Comparison of ENCODE assay signal across 32 cellular contexts in genomic region chr9:78970375-78970774, GRCh38.
"Had no signal": no experiment of that assay in that cellular context is flagged by ENCODE, and none has a peak within 500 bp of the region (broad histone marks: within the 10 kb centered on the region; RNA-seq: fewer than 3 reads in every experiment).

No MANE protein-coding gene starts in this region.

- H3K27ac Mint-ChIP-seq: activated CD4-positive, alpha-beta T cell treated with anti-CD3 and anti-CD28 coated beads for 36 hours; activated CD4-positive, alpha-beta T cell treated with anti-CD3 and anti-CD28 coated beads, Interleukin-2, amount 10 ng/mL, durations not matched to agents 7 days and 5 days; activated naive CD4-positive, alpha-beta T cell treated with anti-CD3 and anti-CD28 coated beads, Interleukin-2, amount 10 ng/mL, durations not matched to agents 7 days and 5 days; activated naive CD8-positive, alpha-beta T cell; activated naive CD8-positive, alpha-beta T cell treated with anti-CD3 and anti-CD28 coated beads, Interleukin-2, amount 50 U/mL, for 24 hours; brain; T-helper 1 cell treated with Interleukin-12 subunit alpha and Interleukin-12 subunit beta and Interleukin-4 antibody, amounts not matched to agents 30 μg/mL and 1 μg/mL, for 36 hours; T-helper 2 cell treated with Interferon-gamma antibody and Interleukin-4, amounts not matched to agents 5 μg/mL and 100 μg/mL, for 36 hours had no signal

- DNase-seq: activated CD4-positive, alpha-beta T cell treated with anti-CD3 and anti-CD28 coated beads for 36 hours; activated CD4-positive, alpha-beta T cell treated with anti-CD3 and anti-CD28 coated beads, Interleukin-2, amount 10 ng/mL, durations not matched to agents 7 days and 5 days; activated CD4-positive, alpha-beta T cell treated with anti-CD3 and anti-CD28 coated beads, Interleukin-2, amount 50 U/mL, for 48 hours; activated CD8-positive, alpha-beta memory T cell treated with anti-CD3 and anti-CD28 coated beads, Interleukin-2, amount 50 U/mL, for 4 hours; activated effector memory CD4-positive, alpha-beta T cell treated with Interleukin-2 at 50 U/mL for 16 hours; activated naive CD4-positive, alpha-beta T cell treated with anti-CD3 and anti-CD28 coated beads, Interleukin-2, amount 10 ng/mL, durations not matched to agents 7 days and 5 days; activated naive CD8-positive, alpha-beta T cell treated with anti-CD3 and anti-CD28 coated beads, Interleukin-2, amount 50 U/mL, for 24 hours; activated T-cell treated with anti-CD3 and anti-CD28 coated beads for 4 hours; activated T-cell treated with anti-CD3 and anti-CD28 coated beads, Interleukin-2, amount 50 U/mL, for 4 hours; anterior cingulate cortex; caudate nucleus; cerebellar nuclear complex; KG1; NCI-H1105 treated with DMSO at 0.1 percent for 48 hours; NCI-H1436; NCI-H187; NCI-H2029 treated with DMSO at 0.1 percent for 48 hours; NCI-H2107; NCI-H2171; NCI-H446 treated with DMSO at 0.1 percent for 48 hours; NCI-H526; SHP77; SJCRH30 had no signal

- H3K36me3 Mint-ChIP-seq: activated naive CD4-positive, alpha-beta T cell treated with anti-CD3 and anti-CD28 coated beads, Interleukin-2, amount 10 ng/mL, durations not matched to agents 7 days and 5 days; activated naive CD8-positive, alpha-beta T cell; brain had no signal

- H3K27me3 ChIP-seq: SJCRH30 had no signal

- H3K27me3 Mint-ChIP-seq: activated CD4-positive, alpha-beta T cell treated with anti-CD3 and anti-CD28 coated beads, Interleukin-2, amount 10 ng/mL, durations not matched to agents 7 days and 5 days; activated naive CD4-positive, alpha-beta T cell treated with anti-CD3 and anti-CD28 coated beads, Interleukin-2, amount 10 ng/mL, durations not matched to agents 7 days and 5 days; activated naive CD8-positive, alpha-beta T cell had no signal

- H3K27ac ChIP-seq: SJCRH30, SK-N-MC had no signal

- H3K36me3 ChIP-seq: SJCRH30 had no signal

- H3K9me3 Mint-ChIP-seq: activated CD4-positive, alpha-beta T cell treated with anti-CD3 and anti-CD28 coated beads, Interleukin-2, amount 10 ng/mL, durations not matched to agents 7 days and 5 days; activated naive CD4-positive, alpha-beta T cell treated with anti-CD3 and anti-CD28 coated beads, Interleukin-2, amount 10 ng/mL, durations not matched to agents 7 days and 5 days; activated naive CD8-positive, alpha-beta T cell treated with anti-CD3 and anti-CD28 coated beads, Interleukin-2, amount 50 U/mL, for 24 hours; activated T-cell treated with anti-CD3 and anti-CD28 coated beads, Interleukin-2, amount 50 U/mL, for 4 hours; T-helper 1 cell treated with Interleukin-12 subunit alpha and Interleukin-12 subunit beta and Interleukin-4 antibody, amounts not matched to agents 30 μg/mL and 1 μg/mL, for 36 hours; T-helper 2 cell treated with Interferon-gamma antibody and Interleukin-4, amounts not matched to agents 5 μg/mL and 100 μg/mL, for 36 hours had no signal

- FAIRE-seq: bronchial epithelial cell, TTC549 had no signal

- H3K4me3 ChIP-seq: SJCRH30, SK-N-MC had no signal

- H3K4me3 Mint-ChIP-seq: activated CD4-positive, alpha-beta T cell treated with anti-CD3 and anti-CD28 coated beads for 36 hours; activated CD4-positive, alpha-beta T cell treated with anti-CD3 and anti-CD28 coated beads, Interleukin-2, amount 10 ng/mL, durations not matched to agents 7 days and 5 days; activated naive CD4-positive, alpha-beta T cell treated with anti-CD3 and anti-CD28 coated beads, Interleukin-2, amount 10 ng/mL, durations not matched to agents 7 days and 5 days; activated naive CD8-positive, alpha-beta T cell; activated naive CD8-positive, alpha-beta T cell treated with anti-CD3 and anti-CD28 coated beads, Interleukin-2, amount 50 U/mL, for 24 hours; activated T-cell treated with anti-CD3 and anti-CD28 coated beads, Interleukin-2, amount 50 U/mL, for 4 hours; brain; T-helper 1 cell treated with Interleukin-12 subunit alpha and Interleukin-12 subunit beta and Interleukin-4 antibody, amounts not matched to agents 30 μg/mL and 1 μg/mL, for 36 hours; T-helper 2 cell treated with Interferon-gamma antibody and Interleukin-4, amounts not matched to agents 5 μg/mL and 100 μg/mL, for 36 hours had no signal

- ATAC-seq: activated CD4-positive, alpha-beta T cell treated with anti-CD3 and anti-CD28 coated beads for 36 hours; activated CD4-positive, CD25-positive, alpha-beta regulatory T cell treated with anti-CD3 and anti-CD28 coated beads, Interleukin-2, amount 50 U/mL, for 24 hours; activated naive CD8-positive, alpha-beta T cell treated with anti-CD3 and anti-CD28 coated beads, Interleukin-2, amount 50 U/mL, for 24 hours; activated T-cell treated with anti-CD3 and anti-CD28 coated beads, Interleukin-2, amount 50 U/mL, for 4 hours; Panc1 had no signal

- H3K4me1 Mint-ChIP-seq: activated CD4-positive, alpha-beta T cell treated with anti-CD3 and anti-CD28 coated beads for 36 hours; activated CD4-positive, alpha-beta T cell treated with anti-CD3 and anti-CD28 coated beads, Interleukin-2, amount 10 ng/mL, durations not matched to agents 7 days and 5 days; activated naive CD4-positive, alpha-beta T cell treated with anti-CD3 and anti-CD28 coated beads, Interleukin-2, amount 10 ng/mL, durations not matched to agents 7 days and 5 days; activated naive CD8-positive, alpha-beta T cell treated with anti-CD3 and anti-CD28 coated beads, Interleukin-2, amount 50 U/mL, for 24 hours had no signal
